ENCODE assay signal across 8 cellular contexts in the genomic region with DNA sequence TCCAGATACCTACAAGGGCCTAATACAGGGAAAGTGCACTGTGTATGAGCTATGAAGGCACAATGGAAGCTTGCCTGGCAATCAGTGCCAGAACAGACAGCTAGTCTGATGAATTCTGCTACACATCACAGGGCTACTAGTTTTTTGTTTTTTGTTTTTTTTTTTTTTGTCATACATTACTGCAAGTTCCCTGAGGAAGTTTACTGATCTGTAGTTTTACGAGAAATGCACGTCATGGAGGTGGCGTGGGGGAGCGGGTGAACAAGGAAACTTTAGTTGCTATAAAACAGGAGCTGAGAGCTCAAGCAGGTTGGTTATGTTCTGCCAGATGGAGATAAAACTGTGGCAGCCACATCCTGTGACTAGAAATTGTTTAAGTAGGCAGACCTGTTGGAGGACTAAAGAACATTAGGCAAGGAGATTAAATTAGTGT. TPM values are rescaled to one million over a fixed set of nuclear protein-coding genes. Genes with fewer than 3 reads are reported as not detected.
A peak's percentile ranks its signal among the peaks of the same experiment; 100 is the strongest.
DNase-seq lines count a peak whose midpoint lies in the region; ATAC-seq, FAIRE-seq and TF ChIP-seq lines count a peak whose summit lies in the region.

No MANE protein-coding gene starts in this region.

- no peak overlapping the region for H3K4me3 ChIP-seq in right lobe of liver
- no peak overlapping the region for H3K4me3 ChIP-seq in HepG2 (replicated peaks in 1 of 3; ENCODE audit: insufficient read depth in 1 of 3, low read depth in 2 of 3, low read length in 3 of 3)
- peak overlapping the region; percentile 25; the same call in 1 of the 2 replicates for H3K4me3 ChIP-seq in GM12878
- no peak overlapping the region for H3K4me3 ChIP-seq in skin epidermis

- H2AFZ ChIP-seq in HepG2 (ENCODE audit: low read length) = no peak overlapping the region
- peak overlapping the region; percentile 33 for H2AFZ ChIP-seq in GM12878 (ENCODE audit: control insufficient read depth, low read depth, low read length)

- H3K79me2 ChIP-seq in HepG2 (ENCODE audit: insufficient read depth, low read length) (no peaks in the 10 kb centered on the region), GM12878 (ENCODE audit: control insufficient read depth, insufficient read depth, low read length) (peaks cover 44% of the 10 kb centered on the region)

- SMC1A ChIA-PET in GM12878 (lab: Charles Lee; ENCODE audit: uncharacterized antibody, unreplicated experiment) = interaction anchor here (0.5 to 4.3 kb wide), 21 partner anchors 8 to 482 kb away, joined by 3 to 37 read pairs (median 4); no protein-coding TSS in a partner anchor

- TF ChIP-seq POLR2A in right lobe of liver (IDR thresholded peaks at IDR 0.05) (peak; percentile 28), HepG2 (IDR thresholded peaks at IDR 0.05; ENCODE audit: insufficient read depth in 1 of 2, low read depth in 2 of 2, low read length in 2 of 2) (no peak), GM12878 (IDR thresholded peaks at IDR 0.05; ENCODE audit: low read depth, low read length) (no peak)

- no TSS peak for BruUV-seq in HepG2 (replicated peaks; lab: Mats Ljungman, UMichigan)
- BruUV-seq in GM12878 (replicated peaks; lab: Mats Ljungman, UMichigan) = no TSS peak

- FAIRE-seq in HepG2 (lab: Jason Lieb, UNC) (no peak), GM12878 (lab: Jason Lieb, UNC) (no peak)

- RAD21 ChIA-PET in GM12878 (lab: Charles Lee; ENCODE audit: unreplicated experiment) = interaction anchor here (1.0 to 3.2 kb wide), 13 partner anchors 9 to 489 kb away, joined by 3 to 26 read pairs (median 5); partner anchors contain the start of gene PTPRC

- no peak for TF ChIP-seq CTCF in right lobe of liver (IDR thresholded peaks at IDR 0.05)
- TF ChIP-seq CTCF in HepG2 (CRISPR knock-in tag; IDR thresholded peaks at IDR 0.05) = no peak
- no peak for TF ChIP-seq CTCF in GM12878 (IDR thresholded peaks at IDR 0.05 in 2 of 3, conservative IDR thresholded peaks at IDR 0.05 in 1 of 3; ENCODE audit: control insufficient read depth in 2 of 3, extremely low read depth in 1 of 3, insufficient read depth in 1 of 3, low read depth in 3 of 3, low read length in 3 of 3)

- TF ChIP-seq RAD21 in HepG2 (CRISPR knock-in tag; IDR thresholded peaks at IDR 0.05) (no peak), GM12878 (IDR thresholded peaks at IDR 0.05; ENCODE audit: insufficient read depth, low read depth, low read length) (no peak)

- H3K4me1 ChIP-seq in right lobe of liver (no peaks in the 10 kb centered on the region), HepG2 (ENCODE audit: insufficient read depth, low read length) (no peaks in the 10 kb centered on the region), GM12878 (ENCODE audit: control insufficient read depth, insufficient read depth, low read length) (peaks cover 32% of the 10 kb centered on the region)

- H3K9ac ChIP-seq in HepG2 (ENCODE audit: insufficient read depth, low read depth, low read length) (no peak overlapping the region), GM12878 (ENCODE audit: control insufficient read depth, insufficient read depth, low read length) (peak overlapping the region; percentile 28; the same call in 1 of the 2 replicates)

- H3K27me3 ChIP-seq in right lobe of liver = no peaks in the 10 kb centered on the region
- H3K27me3 ChIP-seq in HepG2 (ENCODE audit: control insufficient read depth in 1 of 2, insufficient read depth in 2 of 2, low read length in 2 of 2) = no peaks in the 10 kb centered on the region
- no peaks in the 10 kb centered on the region for H3K27me3 ChIP-seq in GM12878 (replicated peaks in 1 of 2; ENCODE audit: control insufficient read depth in 2 of 2, insufficient read depth in 2 of 2, low read length in 1 of 2)

- in situ Hi-C loops in HepG2 (cut with HindIII; ENCODE audit: extremely low pct_ligation_motif_present, low pct_unique_long_range_greater_than_20kb) = no loop called here
- in situ Hi-C loops in GM12878 (cut with MboI) = no loop called here

- WGBS in right lobe of liver (ENCODE audit: insufficient coverage, low coverage, low lambda C conversion rate, missing lambda C conversion rate) = 72% methylated on average over 4 of the region's 4 CpGs
- WGBS in HepG2 (ENCODE audit: low lambda C conversion rate) = 31% methylated on average over 4 of the region's 4 CpGs
- WGBS in GM12878 (ENCODE audit: insufficient coverage, insufficient replicate concordance, low lambda C conversion rate, missing lambda C conversion rate) = 0% methylated on average over 4 of the region's 4 CpGs

- H3K4me2 ChIP-seq in HepG2 (ENCODE audit: low read depth, low read length) (no peak overlapping the region), GM12878 (ENCODE audit: control insufficient read depth, insufficient read depth) (peak overlapping the region; percentile 90)

- no peaks in the 10 kb centered on the region for H4K20me1 ChIP-seq in HepG2 (ENCODE audit: insufficient read depth, low read length)
- no peaks in the 10 kb centered on the region for H4K20me1 ChIP-seq in GM12878 (ENCODE audit: control insufficient read depth, insufficient read depth)

- peak in 1 of 3 donors; percentile 61 for DNase-seq in right lobe of liver
- DNase-seq in HepG2 (ENCODE audit: low spot score) = no peak
- DNase-seq in T follicular helper cell (ENCODE audit: low read depth) = peak; percentile 83
- DNase-seq in GM12878 (ENCODE audit: low read depth, low spot score) = no peak
- no peak for DNase-seq in COLO668 (lab: John Stamatoyannopoulos, UW; ENCODE audit: unreplicated experiment)
- no peak for DNase-seq in NCI-H510A (lab: John Stamatoyannopoulos, UW)

- no peaks in the 10 kb centered on the region for H3K9me3 ChIP-seq in right lobe of liver
- H3K9me3 ChIP-seq in HepG2 (ENCODE audit: low read length) = no peaks in the 10 kb centered on the region
- no peaks in the 10 kb centered on the region for H3K9me3 ChIP-seq in GM12878 (replicated peaks; ENCODE audit: control insufficient read depth, insufficient read depth, low read length)

- peak overlapping the region in 2 of 3 donors; percentile 19 to 38 for H3K27ac ChIP-seq in right lobe of liver
- no peak overlapping the region for H3K27ac ChIP-seq in HepG2 (ENCODE audit: extremely low read length, insufficient read depth, low read length)
- peak overlapping the region; percentile 74 for H3K27ac ChIP-seq in GM12878 (ENCODE audit: control insufficient read depth, insufficient read depth)
- H3K27ac ChIP-seq in skin epidermis = peak overlapping the region in 17 of 21 experiments; percentile 28 to 84 (median 63)

- ATAC-seq in right lobe of liver (peak; percentile 34 to 58 (median 50)), HepG2 (no peak), GM12878 (peak; percentile 61), HG02763 (IDR thresholded peaks at IDR 0.05; ENCODE audit: unreplicated experiment) (no peak)

- POLR2A ChIA-PET in HepG2 (lab: Yijun Ruan, JAX) (no interaction called here), GM12878 (lab: Charles Lee) (interaction anchor here (0.6 to 2.1 kb wide), 12 partner anchors 8 to 895 kb away, joined by 3 to 15 read pairs (median 4); no protein-coding TSS in a partner anchor)

- no peaks in the 10 kb centered on the region for H3K36me3 ChIP-seq in right lobe of liver
- no peaks in the 10 kb centered on the region for H3K36me3 ChIP-seq in HepG2 (replicated peaks in 1 of 2; ENCODE audit: control insufficient read depth in 1 of 2, insufficient read depth in 2 of 2, low read length in 2 of 2)
- H3K36me3 ChIP-seq in GM12878 (ENCODE audit: control insufficient read depth in 2 of 2, insufficient read depth in 2 of 2, low read length in 1 of 2) = no peaks in the 10 kb centered on the region

- TF ChIP-seq EP300 in HepG2 (IDR thresholded peaks at IDR 0.05; ENCODE audit: low read depth in 2 of 2, low read length in 2 of 2) = no peak
- no peak for TF ChIP-seq EP300 in HepG2 (CRISPR knock-in tag; IDR thresholded peaks at IDR 0.05; ENCODE audit: borderline replicate concordance)
- no peak for TF ChIP-seq EP300 in GM12878 (IDR thresholded peaks at IDR 0.05; ENCODE audit: borderline replicate concordance in 1 of 2, control insufficient read depth in 1 of 2, low read depth in 2 of 2, low read length in 2 of 2)

- CTCF ChIA-PET in HepG2 (lab: Yijun Ruan, JAX; ENCODE audit: low intra/inter-chr PET ratio, low total read pairs) = no interaction called here
- CTCF ChIA-PET in GM12878 (lab: Yijun Ruan, JAX) = interaction anchor here (0.7 to 2.1 kb wide), 11 partner anchors 9 to 1006 kb away, joined by 3 to 7 read pairs (median 3); no protein-coding TSS in a partner anchor

- intact Hi-C loops in right lobe of liver (cut with DNase I) = no loop called here
- intact Hi-C loops in HepG2 (cut with micrococcal nuclease; ENCODE audit: unreplicated experiment) = no loop called here
- intact Hi-C loops in GM12878 (cut with micrococcal nuclease; ENCODE audit: unreplicated experiment) = no loop called here

RNA-seq across cellular contexts. Expression of gene PTPRC, which starts 17.7 kb away (rescaled TPM):
- 10 to 100 TPM in 4 of 6 experiments, 1 to 10 TPM in 2; 5.1 to 55.7 (median 13.2) TPM for total RNA-seq in right lobe of liver
- total RNA-seq in HepG2 (2016; rRNA removed; fragmentation: Illumina TruSeq; extraction: Trizol) = not detected in 2 replicates
- not detected in 2 replicates for total RNA-seq in HepG2 (2016; cell fraction: cytosol; rRNA removed; fragmentation: Illumina TruSeq; extraction: Trizol; ENCODE audit: low read depth)
- total RNA-seq in HepG2 (2016; cell fraction: insoluble cytoplasmic fraction; rRNA removed; fragmentation: Illumina TruSeq; extraction: Trizol) = not detected in 2 replicates
- not detected in 2 replicates for total RNA-seq in HepG2 (2016; cell fraction: membrane; rRNA removed; fragmentation: Illumina TruSeq; extraction: Trizol)
- not detected in 2 replicates for total RNA-seq in HepG2 (2016; cell fraction: nucleus; rRNA removed; fragmentation: Illumina TruSeq; extraction: Trizol)
- polyA plus RNA-seq in HepG2 (2011; rRNA removed) = not detected in 2 replicates
- 0.01 TPM in 1 of 2 replicates, not detected in the other for polyA plus RNA-seq in HepG2 (2011; cell fraction: cytosol; rRNA removed)
- 0.07 TPM in 1 of 2 replicates, not detected in the other for polyA plus RNA-seq in HepG2 (2011; cell fraction: nucleus; rRNA removed)
- polyA plus RNA-seq in HepG2 (2012) = not detected in 2 replicates
- polyA plus RNA-seq in HepG2 (2016; cell fraction: cytosol; fragmentation: Illumina TruSeq; extraction: Trizol; ENCODE audit: low read depth) = not detected in 2 replicates
- not detected in 2 replicates for polyA plus RNA-seq in HepG2 (2016; cell fraction: insoluble cytoplasmic fraction; fragmentation: Illumina TruSeq; extraction: Trizol; ENCODE audit: low read depth)
- polyA plus RNA-seq in HepG2 (2016; cell fraction: membrane; fragmentation: Illumina TruSeq; extraction: Trizol; ENCODE audit: low read depth) = not detected in 2 replicates
- not detected in 2 replicates for polyA plus RNA-seq in HepG2 (2016; cell fraction: nucleus; fragmentation: Illumina TruSeq; extraction: Trizol; ENCODE audit: insufficient read depth, low read depth)
- polyA minus RNA-seq in HepG2 (2011; rRNA and poly(A)+ RNA removed; ENCODE audit: low replicate concordance) = 0.21 TPM in 1 of 2 replicates, not detected in the other
- not detected in 2 replicates for polyA minus RNA-seq in HepG2 (2011; cell fraction: cytosol; rRNA and poly(A)+ RNA removed)
- not detected in 2 replicates for polyA minus RNA-seq in HepG2 (2011; cell fraction: nucleus; rRNA and poly(A)+ RNA removed)
- total RNA-seq in GM12878 (2013; cell fraction: nucleolus; rRNA removed) = 586 and 675 TPM in 2 replicates
- 117 and 136 TPM in 2 replicates for total RNA-seq in GM12878 (2014; rRNA removed)
- total RNA-seq in GM12878 (2014; rRNA removed; fragmentation: Illumina TruSeq; extraction: Trizol) = 167 and 171 TPM in 2 replicates
- total RNA-seq in GM12878 (2021) = 154 and 157 TPM in 2 replicates
- polyA plus RNA-seq in GM12878 (2011; ENCODE audit: low read depth) = 57.1 TPM
- 171 and 221 TPM in 2 replicates for polyA plus RNA-seq in GM12878 (2011; rRNA removed)
- 125 and 161 TPM in 2 replicates for polyA plus RNA-seq in GM12878 (2011; cell fraction: cytosol; rRNA removed)
- 106 and 128 TPM in 2 replicates for polyA plus RNA-seq in GM12878 (2011; cell fraction: nucleus; rRNA removed)
- polyA plus RNA-seq in GM12878 (2012) = 67.1 and 78.4 TPM in 2 replicates
- 156 and 163 TPM in 2 replicates for polyA plus RNA-seq in GM12878 (2014; fragmentation: Illumina TruSeq; extraction: Trizol)
- 10 to 100 TPM; 72.9 to 73.6 TPM for polyA plus RNA-seq in GM12878 (2014; fragmentation: Nextera tagmentation; extraction: Ambion mirVana)
- polyA plus RNA-seq in GM12878 (2014; rRNA removed) = 75.1 and 80.9 TPM in 2 replicates
- polyA plus RNA-seq in GM12878 (2016; fragmentation: Nextera tagmentation; extraction: Ambion mirVana) = 100 to 1,000 TPM; 117 to 119 TPM
- 240 and 280 TPM in 2 replicates for polyA minus RNA-seq in GM12878 (2011; rRNA and poly(A)+ RNA removed)
- polyA minus RNA-seq in GM12878 (2011; cell fraction: cytosol; rRNA and poly(A)+ RNA removed) = 70.3 and 72.0 TPM in 2 replicates
- 150 and 243 TPM in 2 replicates for polyA minus RNA-seq in GM12878 (2011; cell fraction: nucleus; rRNA and poly(A)+ RNA removed)

Comparison
In these comparisons a context has a peak if more than half of its experiments do, and no peak if none do; other contexts are left out.
1. ATAC-seq: peak in right lobe of liver (4 of 4) and GM12878 (single experiment); none in HepG2 (single experiment) and HG02763 (single experiment).
2. RNA of gene PTPRC, which starts 17.7 kb away (total RNA-seq): 117 to 675 TPM in GM12878 and 5.1 to 55.7 TPM in right lobe of liver; not detected in HepG2; every median in the first group is over 4 times any median in the second.